2 cellular contexts compared by ENCODE assay signal in genomic region chr7:15556706-15557105, GRCh38.
TF ChIP-seq lines count a peak whose summit lies in the region.

No MANE protein-coding gene starts in this region.

TF ChIP-seq in A549, 52 proteins besides CTCF, POLR2A, EP300 and RAD21:
- TF ChIP-seq CEBPB (IDR thresholded peaks at IDR 0.05) (no peak), HES2 (IDR thresholded peaks at IDR 0.05) (no peak), TP53 (CRISPR knock-in tag; IDR thresholded peaks at IDR 0.05) (no peak), HOXB13 (CRISPR knock-in tag; IDR thresholded peaks at IDR 0.05; ENCODE audit: low read depth) (no peak), MYC (IDR thresholded peaks at IDR 0.05; ENCODE audit: borderline replicate concordance, low read length) (no peak), RCOR1 (IDR thresholded peaks at IDR 0.05; ENCODE audit: low read depth, low read length) (no peak), MAX (IDR thresholded peaks at IDR 0.05) (no peak)
- TF ChIP-seq, protein P1, sequence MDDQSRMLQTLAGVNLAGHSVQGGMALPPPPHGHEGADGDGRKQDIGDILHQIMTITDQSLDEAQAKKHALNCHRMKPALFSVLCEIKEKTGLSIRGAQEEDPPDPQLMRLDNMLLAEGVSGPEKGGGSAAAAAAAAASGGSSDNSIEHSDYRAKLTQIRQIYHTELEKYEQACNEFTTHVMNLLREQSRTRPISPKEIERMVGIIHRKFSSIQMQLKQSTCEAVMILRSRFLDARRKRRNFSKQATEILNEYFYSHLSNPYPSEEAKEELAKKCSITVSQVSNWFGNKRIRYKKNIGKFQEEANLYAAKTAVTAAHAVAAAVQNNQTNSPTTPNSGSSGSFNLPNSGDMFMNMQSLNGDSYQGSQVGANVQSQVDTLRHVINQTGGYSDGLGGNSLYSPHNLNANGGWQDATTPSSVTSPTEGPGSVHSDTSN (IDR thresholded peaks at IDR 0.05), result no peak
- TF ChIP-seq, protein P2, sequence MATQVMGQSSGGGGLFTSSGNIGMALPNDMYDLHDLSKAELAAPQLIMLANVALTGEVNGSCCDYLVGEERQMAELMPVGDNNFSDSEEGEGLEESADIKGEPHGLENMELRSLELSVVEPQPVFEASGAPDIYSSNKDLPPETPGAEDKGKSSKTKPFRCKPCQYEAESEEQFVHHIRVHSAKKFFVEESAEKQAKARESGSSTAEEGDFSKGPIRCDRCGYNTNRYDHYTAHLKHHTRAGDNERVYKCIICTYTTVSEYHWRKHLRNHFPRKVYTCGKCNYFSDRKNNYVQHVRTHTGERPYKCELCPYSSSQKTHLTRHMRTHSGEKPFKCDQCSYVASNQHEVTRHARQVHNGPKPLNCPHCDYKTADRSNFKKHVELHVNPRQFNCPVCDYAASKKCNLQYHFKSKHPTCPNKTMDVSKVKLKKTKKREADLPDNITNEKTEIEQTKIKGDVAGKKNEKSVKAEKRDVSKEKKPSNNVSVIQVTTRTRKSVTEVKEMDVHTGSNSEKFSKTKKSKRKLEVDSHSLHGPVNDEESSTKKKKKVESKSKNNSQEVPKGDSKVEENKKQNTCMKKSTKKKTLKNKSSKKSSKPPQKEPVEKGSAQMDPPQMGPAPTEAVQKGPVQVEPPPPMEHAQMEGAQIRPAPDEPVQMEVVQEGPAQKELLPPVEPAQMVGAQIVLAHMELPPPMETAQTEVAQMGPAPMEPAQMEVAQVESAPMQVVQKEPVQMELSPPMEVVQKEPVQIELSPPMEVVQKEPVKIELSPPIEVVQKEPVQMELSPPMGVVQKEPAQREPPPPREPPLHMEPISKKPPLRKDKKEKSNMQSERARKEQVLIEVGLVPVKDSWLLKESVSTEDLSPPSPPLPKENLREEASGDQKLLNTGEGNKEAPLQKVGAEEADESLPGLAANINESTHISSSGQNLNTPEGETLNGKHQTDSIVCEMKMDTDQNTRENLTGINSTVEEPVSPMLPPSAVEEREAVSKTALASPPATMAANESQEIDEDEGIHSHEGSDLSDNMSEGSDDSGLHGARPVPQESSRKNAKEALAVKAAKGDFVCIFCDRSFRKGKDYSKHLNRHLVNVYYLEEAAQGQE (IDR thresholded peaks at IDR 0.05), result no peak
- TF ChIP-seq, protein P3, sequence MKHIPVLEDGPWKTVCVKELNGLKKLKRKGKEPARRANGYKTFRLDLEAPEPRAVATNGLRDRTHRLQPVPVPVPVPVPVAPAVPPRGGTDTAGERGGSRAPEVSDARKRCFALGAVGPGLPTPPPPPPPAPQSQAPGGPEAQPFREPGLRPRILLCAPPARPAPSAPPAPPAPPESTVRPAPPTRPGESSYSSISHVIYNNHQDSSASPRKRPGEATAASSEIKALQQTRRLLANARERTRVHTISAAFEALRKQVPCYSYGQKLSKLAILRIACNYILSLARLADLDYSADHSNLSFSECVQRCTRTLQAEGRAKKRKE (CRISPR knock-in tag; IDR thresholded peaks at IDR 0.05; ENCODE audit: low read depth), result no peak
- TF ChIP-seq, protein P4, sequence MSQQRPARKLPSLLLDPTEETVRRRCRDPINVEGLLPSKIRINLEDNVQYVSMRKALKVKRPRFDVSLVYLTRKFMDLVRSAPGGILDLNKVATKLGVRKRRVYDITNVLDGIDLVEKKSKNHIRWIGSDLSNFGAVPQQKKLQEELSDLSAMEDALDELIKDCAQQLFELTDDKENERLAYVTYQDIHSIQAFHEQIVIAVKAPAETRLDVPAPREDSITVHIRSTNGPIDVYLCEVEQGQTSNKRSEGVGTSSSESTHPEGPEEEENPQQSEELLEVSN (IDR thresholded peaks at IDR 0.05; ENCODE audit: borderline replicate concordance, low read depth), result no peak

TF ChIP-seq in GM12878, 131 proteins besides CTCF, POLR2A, EP300 and RAD21:
- TF ChIP-seq, protein P5, sequence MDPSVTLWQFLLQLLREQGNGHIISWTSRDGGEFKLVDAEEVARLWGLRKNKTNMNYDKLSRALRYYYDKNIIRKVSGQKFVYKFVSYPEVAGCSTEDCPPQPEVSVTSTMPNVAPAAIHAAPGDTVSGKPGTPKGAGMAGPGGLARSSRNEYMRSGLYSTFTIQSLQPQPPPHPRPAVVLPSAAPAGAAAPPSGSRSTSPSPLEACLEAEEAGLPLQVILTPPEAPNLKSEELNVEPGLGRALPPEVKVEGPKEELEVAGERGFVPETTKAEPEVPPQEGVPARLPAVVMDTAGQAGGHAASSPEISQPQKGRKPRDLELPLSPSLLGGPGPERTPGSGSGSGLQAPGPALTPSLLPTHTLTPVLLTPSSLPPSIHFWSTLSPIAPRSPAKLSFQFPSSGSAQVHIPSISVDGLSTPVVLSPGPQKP (IDR thresholded peaks at IDR 0.05; ENCODE audit: low read depth, low read length), result no peak
- no peak for TF ChIP-seq CREM (IDR thresholded peaks at IDR 0.05; ENCODE audit: low read depth)
- TF ChIP-seq SUPT20H (IDR thresholded peaks at IDR 0.05; ENCODE audit: borderline replicate concordance, control insufficient read depth, low read depth, low read length), result no peak
- no peak for TF ChIP-seq SIN3A (IDR thresholded peaks at IDR 0.05; ENCODE audit: low read depth, low read length)
- no peak for TF ChIP-seq PAX5 (IDR thresholded peaks at IDR 0.05; ENCODE audit: borderline replicate concordance, low read depth, low read length)
- no peak for TF ChIP-seq SPI1 (IDR thresholded peaks at IDR 0.05; ENCODE audit: borderline replicate concordance, insufficient read depth, low read depth, low read length)
- no peak for TF ChIP-seq BHLHE40 (IDR thresholded peaks at IDR 0.05; ENCODE audit: borderline replicate concordance in 1 of 2, low read depth in 2 of 2, low read length in 1 of 2)
- TF ChIP-seq, protein P6, sequence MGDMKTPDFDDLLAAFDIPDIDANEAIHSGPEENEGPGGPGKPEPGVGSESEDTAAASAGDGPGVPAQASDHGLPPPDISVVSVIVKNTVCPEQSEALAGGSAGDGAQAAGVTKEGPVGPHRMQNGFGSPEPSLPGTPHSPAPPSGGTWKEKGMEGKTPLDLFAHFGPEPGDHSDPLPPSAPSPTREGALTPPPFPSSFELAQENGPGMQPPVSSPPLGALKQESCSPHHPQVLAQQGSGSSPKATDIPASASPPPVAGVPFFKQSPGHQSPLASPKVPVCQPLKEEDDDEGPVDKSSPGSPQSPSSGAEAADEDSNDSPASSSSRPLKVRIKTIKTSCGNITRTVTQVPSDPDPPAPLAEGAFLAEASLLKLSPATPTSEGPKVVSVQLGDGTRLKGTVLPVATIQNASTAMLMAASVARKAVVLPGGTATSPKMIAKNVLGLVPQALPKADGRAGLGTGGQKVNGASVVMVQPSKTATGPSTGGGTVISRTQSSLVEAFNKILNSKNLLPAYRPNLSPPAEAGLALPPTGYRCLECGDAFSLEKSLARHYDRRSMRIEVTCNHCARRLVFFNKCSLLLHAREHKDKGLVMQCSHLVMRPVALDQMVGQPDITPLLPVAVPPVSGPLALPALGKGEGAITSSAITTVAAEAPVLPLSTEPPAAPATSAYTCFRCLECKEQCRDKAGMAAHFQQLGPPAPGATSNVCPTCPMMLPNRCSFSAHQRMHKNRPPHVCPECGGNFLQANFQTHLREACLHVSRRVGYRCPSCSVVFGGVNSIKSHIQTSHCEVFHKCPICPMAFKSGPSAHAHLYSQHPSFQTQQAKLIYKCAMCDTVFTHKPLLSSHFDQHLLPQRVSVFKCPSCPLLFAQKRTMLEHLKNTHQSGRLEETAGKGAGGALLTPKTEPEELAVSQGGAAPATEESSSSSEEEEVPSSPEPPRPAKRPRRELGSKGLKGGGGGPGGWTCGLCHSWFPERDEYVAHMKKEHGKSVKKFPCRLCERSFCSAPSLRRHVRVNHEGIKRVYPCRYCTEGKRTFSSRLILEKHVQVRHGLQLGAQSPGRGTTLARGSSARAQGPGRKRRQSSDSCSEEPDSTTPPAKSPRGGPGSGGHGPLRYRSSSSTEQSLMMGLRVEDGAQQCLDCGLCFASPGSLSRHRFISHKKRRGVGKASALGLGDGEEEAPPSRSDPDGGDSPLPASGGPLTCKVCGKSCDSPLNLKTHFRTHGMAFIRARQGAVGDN (IDR thresholded peaks at IDR 0.05), result no peak
- TF ChIP-seq TCF12 (IDR thresholded peaks at IDR 0.05; ENCODE audit: low read depth, low read length), result no peak
- TF ChIP-seq, protein P7, sequence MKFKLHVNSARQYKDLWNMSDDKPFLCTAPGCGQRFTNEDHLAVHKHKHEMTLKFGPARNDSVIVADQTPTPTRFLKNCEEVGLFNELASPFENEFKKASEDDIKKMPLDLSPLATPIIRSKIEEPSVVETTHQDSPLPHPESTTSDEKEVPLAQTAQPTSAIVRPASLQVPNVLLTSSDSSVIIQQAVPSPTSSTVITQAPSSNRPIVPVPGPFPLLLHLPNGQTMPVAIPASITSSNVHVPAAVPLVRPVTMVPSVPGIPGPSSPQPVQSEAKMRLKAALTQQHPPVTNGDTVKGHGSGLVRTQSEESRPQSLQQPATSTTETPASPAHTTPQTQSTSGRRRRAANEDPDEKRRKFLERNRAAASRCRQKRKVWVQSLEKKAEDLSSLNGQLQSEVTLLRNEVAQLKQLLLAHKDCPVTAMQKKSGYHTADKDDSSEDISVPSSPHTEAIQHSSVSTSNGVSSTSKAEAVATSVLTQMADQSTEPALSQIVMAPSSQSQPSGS (IDR thresholded peaks at IDR 0.05; ENCODE audit: low read length), result no peak
- TF ChIP-seq GATAD2B (conservative IDR thresholded peaks at IDR 0.05; ENCODE audit: low read depth), result no peak
- no peak for TF ChIP-seq SRF (IDR thresholded peaks at IDR 0.05; ENCODE audit: low read depth in 2 of 2, low read length in 2 of 2)
- no peak for TF ChIP-seq ZBED1 (IDR thresholded peaks at IDR 0.05; ENCODE audit: borderline replicate concordance)
- TF ChIP-seq NBN (IDR thresholded peaks at IDR 0.05), result no peak
- TF ChIP-seq IRF3 (IDR thresholded peaks at IDR 0.05), result no peak
- no peak for TF ChIP-seq NR2C1 (IDR thresholded peaks at IDR 0.05)
- no peak for TF ChIP-seq CHD4 (IDR thresholded peaks at IDR 0.05)
- TF ChIP-seq POLR2AphosphoS2 (IDR thresholded peaks at IDR 0.05; ENCODE audit: low read depth, low read length), result no peak
TF ChIP-seq in GM12878: peak in this region for 0.
